Comparison of ENCODE assay signal across 1 cellular context in the genomic region with DNA sequence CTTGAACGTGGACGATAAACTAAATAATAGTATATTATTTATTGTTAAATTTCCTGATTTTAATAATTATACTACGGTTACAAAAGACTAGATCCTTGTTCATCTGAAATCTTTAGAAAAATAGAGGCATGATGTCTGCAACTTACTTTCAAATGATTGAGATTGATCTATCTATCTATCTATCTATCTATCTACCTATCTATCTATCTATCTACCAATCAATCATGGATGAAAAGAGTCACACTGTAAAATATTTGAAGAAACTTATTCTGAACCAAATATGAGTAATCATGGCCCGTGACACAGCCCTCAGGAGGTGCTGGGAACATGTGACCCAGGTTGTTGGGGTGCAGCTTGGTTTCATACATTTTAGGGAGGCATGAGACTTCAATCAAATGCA.
A peak's percentile ranks its signal among the peaks of the same experiment; 100 is the strongest.
TF ChIP-seq lines count a peak whose summit lies in the region.

No MANE protein-coding gene starts in this region.

TF ChIP-seq in K562, 482 proteins besides CTCF, POLR2A, EP300 and RAD21:
- TF ChIP-seq RHOXF2B (CRISPR knock-in tag; conservative IDR thresholded peaks at IDR 0.05) (no peak), DACH1 (IDR thresholded peaks at IDR 0.05; ENCODE audit: partially characterized antibody) (peak; percentile 91)
TF ChIP-seq in K562: peak in this region for 1.
